Comparison of ENCODE assay signal across 9 cellular contexts in genomic region chr7:104985259-104985617, GRCh38. TPM values are rescaled to one million over a fixed set of nuclear protein-coding genes. Genes with fewer than 3 reads are reported as not detected.
DNase-seq lines count a peak whose midpoint lies in the region; ATAC-seq lines count a peak whose summit lies in the region.
"Had no signal": no experiment of that assay in that cellular context is flagged by ENCODE, and none has a peak within 500 bp of the region (broad histone marks: within the 10 kb centered on the region; RNA-seq: fewer than 3 reads in every experiment).

No MANE protein-coding gene starts in this region.

- no peak for ATAC-seq in activated T-cell treated with anti-CD3 and anti-CD28 coated beads, Interleukin-2, amount 50 U/mL, for 72 hours (replicated peaks in 1 of 2)

- DNase-seq in activated T-cell treated with anti-CD3 and anti-CD28 coated beads, Interleukin-2, amount 50 U/mL, for 72 hours = no peak
- no peak for DNase-seq in activated T-cell treated with anti-CD3 and anti-CD28 coated beads, Interleukin-2, amount 50 U/mL, for 1 hour
- no peak for DNase-seq in activated CD4-positive, alpha-beta memory T cell treated with anti-CD3 and anti-CD28 coated beads, Interleukin-2, amount 10 ng/mL, durations not matched to agents 7 days and 5 days
- no peak for DNase-seq in NCI-H2107 (lab: John Stamatoyannopoulos, UW)
- no peak for DNase-seq in H4 (ENCODE audit: low spot score)
- no peak for DNase-seq in amygdala (lab: John Stamatoyannopoulos, UW)
- DNase-seq: activated CD8-positive, alpha-beta memory T cell treated with anti-CD3 and anti-CD28 coated beads, Interleukin-2, amount 50 U/mL, for 48 hours had no signal

- CTCF ChIA-PET in activated CD4-positive, alpha-beta memory T cell treated with anti-CD3 and anti-CD28 coated beads, Interleukin-2, amount 10 ng/mL, durations not matched to agents 7 days and 5 days (lab: Charles Lee) = interaction anchor here (2.1 to 7.9 kb wide), 5 partner anchors 19 to 41 kb away, joined by 9 to 106 read pairs (median 66); partner anchors contain the start of gene KMT2E

- no peaks in the 10 kb centered on the region for H3K36me3 Mint-ChIP-seq in activated T-cell treated with anti-CD3 and anti-CD28 coated beads, Interleukin-2, amount 50 U/mL, for 72 hours (ENCODE audit: insufficient read depth in 2 of 2)
- peaks cover 23% of the 10 kb centered on the region for H3K36me3 Mint-ChIP-seq in activated CD4-positive, alpha-beta memory T cell treated with anti-CD3 and anti-CD28 coated beads, Interleukin-2, amount 10 ng/mL, durations not matched to agents 7 days and 5 days (ENCODE audit: low read depth)

- no peaks in the 10 kb centered on the region for H3K27me3 ChIP-seq in layer of hippocampus (ENCODE audit: control insufficient read depth, insufficient read depth, low read length)

- no peaks in the 10 kb centered on the region for H3K27me3 Mint-ChIP-seq in activated T-cell treated with anti-CD3 and anti-CD28 coated beads, Interleukin-2, amount 50 U/mL, for 72 hours (ENCODE audit: low read depth)
- H3K27me3 Mint-ChIP-seq in activated CD4-positive, alpha-beta memory T cell treated with anti-CD3 and anti-CD28 coated beads, Interleukin-2, amount 10 ng/mL, durations not matched to agents 7 days and 5 days = no peaks in the 10 kb centered on the region

- H3K9me3 Mint-ChIP-seq in activated T-cell treated with anti-CD3 and anti-CD28 coated beads, Interleukin-2, amount 50 U/mL, for 72 hours = no peaks in the 10 kb centered on the region
- no peaks in the 10 kb centered on the region for H3K9me3 Mint-ChIP-seq in activated CD4-positive, alpha-beta memory T cell treated with anti-CD3 and anti-CD28 coated beads, Interleukin-2, amount 10 ng/mL, durations not matched to agents 7 days and 5 days

- POLR2A ChIA-PET in activated CD4-positive, alpha-beta memory T cell treated with anti-CD3 and anti-CD28 coated beads, Interleukin-2, amount 10 ng/mL, durations not matched to agents 7 days and 5 days (lab: Charles Lee) = interaction anchor here (0.7 to 15.7 kb wide), 4 partner anchors 25 to 546 kb away, joined by 3 to 822 read pairs (median 88); partner anchors contain the start of gene KMT2E

- H3K27ac ChIP-seq in layer of hippocampus (ENCODE audit: low read depth, low read length) = peak overlapping the region; percentile 27
- peak overlapping the region; percentile 97 for H3K27ac ChIP-seq in temporal lobe (ENCODE audit: low read depth, low read length)

- H3K4me3 Mint-ChIP-seq in activated T-cell treated with anti-CD3 and anti-CD28 coated beads, Interleukin-2, amount 50 U/mL, for 72 hours = peak overlapping the region; percentile 96 to 98
- peak overlapping the region; percentile 98 for H3K4me3 Mint-ChIP-seq in activated CD4-positive, alpha-beta memory T cell treated with anti-CD3 and anti-CD28 coated beads, Interleukin-2, amount 10 ng/mL, durations not matched to agents 7 days and 5 days

- peak overlapping the region; percentile 99 for H3K27ac Mint-ChIP-seq in activated T-cell treated with anti-CD3 and anti-CD28 coated beads, Interleukin-2, amount 50 U/mL, for 72 hours
- H3K27ac Mint-ChIP-seq in activated CD4-positive, alpha-beta memory T cell treated with anti-CD3 and anti-CD28 coated beads, Interleukin-2, amount 10 ng/mL, durations not matched to agents 7 days and 5 days = peak overlapping the region; percentile 99

- peaks cover 65% of the 10 kb centered on the region for H3K4me1 Mint-ChIP-seq in activated T-cell treated with anti-CD3 and anti-CD28 coated beads, Interleukin-2, amount 50 U/mL, for 72 hours (ENCODE audit: low read depth)
- H3K4me1 Mint-ChIP-seq in activated CD4-positive, alpha-beta memory T cell treated with anti-CD3 and anti-CD28 coated beads, Interleukin-2, amount 10 ng/mL, durations not matched to agents 7 days and 5 days = peaks cover 65% of the 10 kb centered on the region

RNA-seq across cellular contexts. Expression of gene KMT2E, which starts 28.8 kb away (rescaled TPM):
- total RNA-seq in activated T-cell treated with anti-CD3 and anti-CD28 coated beads, Interleukin-2, amount 50 U/mL, for 72 hours = 100 to 1,000 TPM in 1 of 2 donors, 10 to 100 TPM in 1; 96.4 to 112 TPM
- 100 to 1,000 TPM; 122 to 128 TPM for total RNA-seq in activated CD4-positive, alpha-beta memory T cell treated with anti-CD3 and anti-CD28 coated beads, Interleukin-2, amount 10 ng/mL, durations not matched to agents 7 days and 5 days
- 217 TPM for total RNA-seq in temporal lobe
- 19.4 and 38.2 TPM in 2 replicates for total RNA-seq in H4 (2014; rRNA removed; shearing (Covaris generic))
